Comparison of ENCODE assay signal across 1 cellular context in genomic region chr16:89191033-89191900, GRCh38.
TF ChIP-seq lines count a peak whose summit lies in the region.

No MANE protein-coding gene starts in this region.

TF ChIP-seq in HepG2, 621 proteins besides CTCF, POLR2A, EP300 and RAD21 (continued from another document and continues in another):
- TF ChIP-seq ZNF615 (CRISPR knock-in tag; IDR thresholded peaks at IDR 0.05; ENCODE audit: borderline replicate concordance) (no peak), ZBED4 (CRISPR knock-in tag; IDR thresholded peaks at IDR 0.05; ENCODE audit: borderline replicate concordance) (no peak; the same call in 1 of the 2 replicates), ZNF562 (CRISPR knock-in tag; IDR thresholded peaks at IDR 0.05; ENCODE audit: borderline replicate concordance) (no peak), ZFP36L2 (CRISPR knock-in tag; IDR thresholded peaks at IDR 0.05) (no peak), ZNF570 (CRISPR knock-in tag; IDR thresholded peaks at IDR 0.05; ENCODE audit: borderline replicate concordance) (no peak), KLF15 (CRISPR knock-in tag; IDR thresholded peaks at IDR 0.05; ENCODE audit: borderline replicate concordance) (no peak), ZSCAN30 (CRISPR knock-in tag; IDR thresholded peaks at IDR 0.05) (no peak), ATAD3A (CRISPR knock-in tag; IDR thresholded peaks at IDR 0.05) (no peak), ARID3A (IDR thresholded peaks at IDR 0.05; ENCODE audit: low read depth, low read length) (no peak), HNRNPH1 (optimal IDR thresholded peaks at IDR 0.05; ENCODE audit: low read depth, low read length) (no peak), ZMYM4 (CRISPR knock-in tag; IDR thresholded peaks at IDR 0.05) (peak; percentile 58; the same call in 1 of the 2 replicates), LBX2 (CRISPR knock-in tag; IDR thresholded peaks at IDR 0.05; ENCODE audit: borderline replicate concordance) (no peak), REPIN1 (CRISPR knock-in tag; IDR thresholded peaks at IDR 0.05; ENCODE audit: borderline replicate concordance, low read depth) (no peak), PRDM15 (CRISPR knock-in tag; IDR thresholded peaks at IDR 0.05) (0 out of 2 replicates have a peak, but pooled peaks have one; percentile 1), ZBTB25 (CRISPR knock-in tag; IDR thresholded peaks at IDR 0.05) (no peak), ZSCAN12 (CRISPR knock-in tag; IDR thresholded peaks at IDR 0.05) (no peak), CENPX (CRISPR knock-in tag; IDR thresholded peaks at IDR 0.05) (no peak), ERF (CRISPR knock-in tag; IDR thresholded peaks at IDR 0.05) (peak; percentile 66; the same call in 1 of the 2 replicates), ZNF142 (CRISPR knock-in tag; IDR thresholded peaks at IDR 0.05) (0 out of 2 replicates have a peak, but pooled peaks have one; percentile 52), ZNF563 (CRISPR knock-in tag; IDR thresholded peaks at IDR 0.05) (no peak), HDAC6 (IDR thresholded peaks at IDR 0.05; ENCODE audit: low read depth, low read length) (no peak), RAD51 (IDR thresholded peaks at IDR 0.05; ENCODE audit: borderline replicate concordance) (no peak), CC2D1A (CRISPR knock-in tag; IDR thresholded peaks at IDR 0.05) (no peak), KLF16 (CRISPR knock-in tag; IDR thresholded peaks at IDR 0.05) (no peak), ZNF7 (CRISPR knock-in tag; IDR thresholded peaks at IDR 0.05) (no peak), ZBTB10 (CRISPR knock-in tag; IDR thresholded peaks at IDR 0.05; ENCODE audit: borderline replicate concordance) (0 out of 2 replicates have a peak, but pooled peaks have one; percentile 31), HOXA7 (CRISPR knock-in tag; IDR thresholded peaks at IDR 0.05) (0 out of 2 replicates have a peak, but pooled peaks have one; percentile 76), DDIT3 (CRISPR knock-in tag; IDR thresholded peaks at IDR 0.05) (no peak), ZNF672 (CRISPR knock-in tag; IDR thresholded peaks at IDR 0.05) (0 out of 2 replicates have a peak, but pooled peaks have one; percentile 49), NAIF1 (CRISPR knock-in tag; IDR thresholded peaks at IDR 0.05; ENCODE audit: borderline replicate concordance) (no peak), TAF1 (CRISPR knock-in tag; IDR thresholded peaks at IDR 0.05) (peak; percentile 29; the same call in 1 of the 2 replicates), HDAC2 (CRISPR knock-in tag; IDR thresholded peaks at IDR 0.05) (peak; percentile 78; the same call in 1 of the 2 replicates), GMEB1 (CRISPR knock-in tag; IDR thresholded peaks at IDR 0.05; ENCODE audit: borderline replicate concordance) (no peak; the same call in 1 of the 2 replicates), GABPB1 (CRISPR knock-in tag; IDR thresholded peaks at IDR 0.05) (peak; percentile 79)
